24 cellular contexts compared by ENCODE assay signal in the genomic region with DNA sequence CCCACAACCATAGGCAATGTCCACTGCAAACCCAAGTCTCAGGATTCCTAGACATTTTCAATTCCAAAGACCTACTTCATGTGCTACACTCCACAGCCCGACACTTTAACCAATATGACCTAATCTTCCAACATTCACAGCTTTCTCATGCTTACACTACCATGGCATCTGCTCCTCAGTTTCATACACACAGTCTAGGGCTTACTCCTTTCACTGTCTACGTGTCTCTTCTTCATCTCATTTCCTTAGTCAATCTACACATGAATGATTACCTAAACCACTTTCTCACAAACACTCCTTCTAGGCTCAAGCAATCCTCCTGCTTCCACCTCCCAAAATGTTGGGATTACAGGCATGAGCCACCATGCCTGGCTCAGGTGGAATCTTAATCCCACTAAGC.
A peak's percentile ranks its signal among the peaks of the same experiment; 100 is the strongest.
DNase-seq lines count a peak whose midpoint lies in the region; ATAC-seq, FAIRE-seq and TF ChIP-seq lines count a peak whose summit lies in the region.
"Had no signal": no experiment of that assay in that cellular context is flagged by ENCODE, and none has a peak within 500 bp of the region (broad histone marks: within the 10 kb centered on the region; RNA-seq: fewer than 3 reads in every experiment).

No MANE protein-coding gene starts in this region.

- WGBS in aorta, 2 donors = 97 to 100% methylated on average over 2 of the region's 2 CpGs

- peaks cover 62 to 63% of the 10 kb centered on the region in 2 donors for H3K4me1 Mint-ChIP-seq in natural killer cell
- peaks cover 43 to 57% of the 10 kb centered on the region in 2 donors for H3K4me1 Mint-ChIP-seq in natural killer cell treated with Interleukin-12 subunit alpha and Interleukin-12 subunit beta and Interleukin-15 and Interleukin-18, amount 100 ng/mL, for 72 hours (ENCODE audit: low read depth in 2 of 2)

- no peaks in the 10 kb centered on the region for H3K36me3 Mint-ChIP-seq in natural killer cell
- no peaks in the 10 kb centered on the region for H3K36me3 Mint-ChIP-seq in natural killer cell treated with Interleukin-12 subunit alpha and Interleukin-12 subunit beta and Interleukin-15 and Interleukin-18, amount 100 ng/mL, for 72 hours
- H3K36me3 Mint-ChIP-seq: mesothelial cell of epicardium had no signal

- no peaks in the 10 kb centered on the region for H3K9me3 Mint-ChIP-seq in natural killer cell
- H3K9me3 Mint-ChIP-seq in natural killer cell treated with Interleukin-12 subunit alpha and Interleukin-12 subunit beta and Interleukin-15 and Interleukin-18, amount 100 ng/mL, for 72 hours = no peaks in the 10 kb centered on the region
- H3K9me3 Mint-ChIP-seq: activated CD4-positive, alpha-beta memory T cell treated with anti-CD3 and anti-CD28 coated beads, Interleukin-2, amount 10 ng/mL, durations not matched to agents 7 days and 5 days; T-cell had no signal

- H3K27me3 ChIP-seq in aorta (ENCODE audit: control insufficient read depth in 1 of 2, insufficient read depth in 2 of 2, low read length in 1 of 2) = no peaks in the 10 kb centered on the region
- H3K27me3 ChIP-seq: BLaER1 treated with 17β-estradiol and CSF1 and Interleukin-3, amounts not matched to agents 10 nM and 100 nM; neutrophil; upper lobe of left lung had no signal

- H3K4me3 Mint-ChIP-seq in natural killer cell = no peak overlapping the region
- H3K4me3 Mint-ChIP-seq in natural killer cell treated with Interleukin-12 subunit alpha and Interleukin-12 subunit beta and Interleukin-15 and Interleukin-18, amount 100 ng/mL, for 72 hours = no peak overlapping the region
- H3K4me3 Mint-ChIP-seq: activated CD4-positive, alpha-beta memory T cell treated with anti-CD3 and anti-CD28 coated beads, Interleukin-2, amount 10 ng/mL, durations not matched to agents 7 days and 5 days; activated naive CD8-positive, alpha-beta T cell; activated T-cell treated with anti-CD3 and anti-CD28 coated beads, Interleukin-2, amount 50 U/mL, for 24 hours; brain; mesothelial cell of epicardium; T-cell had no signal

- intact Hi-C loops in natural killer cell (cut with micrococcal nuclease) (no loop called here), aorta (cut with DNase I) (no loop called here), sciatic nerve (cut with DNase I) (no loop called here)

- no peak for TF ChIP-seq CTCF in natural killer cell (IDR thresholded peaks at IDR 0.05)

- H3K27ac Mint-ChIP-seq in natural killer cell = peak overlapping the region; percentile 7 to 44
- no peak overlapping the region for H3K27ac Mint-ChIP-seq in natural killer cell treated with Interleukin-12 subunit alpha and Interleukin-12 subunit beta and Interleukin-15 and Interleukin-18, amount 100 ng/mL, for 72 hours
- H3K27ac Mint-ChIP-seq: activated CD4-positive, alpha-beta memory T cell treated with anti-CD3 and anti-CD28 coated beads, Interleukin-2, amount 10 ng/mL, durations not matched to agents 7 days and 5 days; activated naive CD8-positive, alpha-beta T cell; activated T-cell treated with anti-CD3 and anti-CD28 coated beads, Interleukin-2, amount 50 U/mL, for 24 hours; brain had no signal

- H3K27ac ChIP-seq in aorta (ENCODE audit: low read depth in 1 of 2, low read length in 2 of 2) = no peak overlapping the region
- H3K27ac ChIP-seq: A549; BLaER1 treated with 17β-estradiol and CSF1 and Interleukin-3, amounts not matched to agents 10 nM and 100 nM; neutrophil; upper lobe of left lung had no signal

- no peaks in the 10 kb centered on the region for H3K36me3 ChIP-seq in aorta (ENCODE audit: control insufficient read depth in 1 of 2, insufficient read depth in 2 of 2, low read length in 1 of 2)
- H3K36me3 ChIP-seq: neutrophil, upper lobe of left lung had no signal

- DNase-seq in natural killer cell (no peak), LoVo (ENCODE audit: low spot score) (no peak), aorta (no peak), sciatic nerve (ENCODE audit: low spot score) (no peak), HTR-8/SVneo (ENCODE audit: insufficient read length, low spot score) (no peak)
- DNase-seq in natural killer cell treated with Interleukin-12 subunit alpha and Interleukin-12 subunit beta and Interleukin-15 and Interleukin-18, amount 100 ng/mL, for 72 hours (ENCODE audit: low spot score) = no peak
- DNase-seq: activated CD4-positive, alpha-beta memory T cell treated with anti-CD3 and anti-CD28 coated beads, Interleukin-2, amount 10 ng/mL, durations not matched to agents 7 days and 5 days; activated T-cell treated with anti-CD3 and anti-CD28 coated beads, Interleukin-2, amount 50 U/mL, for 24 hours; cortex of kidney; DMS 273 treated with DMSO at 0.1 percent for 48 hours; hypothalamus; NCI-H187 treated with DMSO at 0.1 percent for 48 hours; stimulated activated naive CD4-positive, alpha-beta T cell treated with Interleukin-2 at 50 U/mL for 16 hours; T-cell; upper lobe of left lung had no signal

- no peak for FAIRE-seq in HTR-8/SVneo (lab: Jason Lieb, UNC)
- FAIRE-seq: A549, endothelial cell of umbilical vein had no signal

- no peaks in the 10 kb centered on the region for H3K27me3 Mint-ChIP-seq in natural killer cell (ENCODE audit: low read depth in 2 of 2)
- H3K27me3 Mint-ChIP-seq in natural killer cell treated with Interleukin-12 subunit alpha and Interleukin-12 subunit beta and Interleukin-15 and Interleukin-18, amount 100 ng/mL, for 72 hours = no peaks in the 10 kb centered on the region
- H3K27me3 Mint-ChIP-seq: activated CD4-positive, alpha-beta memory T cell treated with anti-CD3 and anti-CD28 coated beads, Interleukin-2, amount 10 ng/mL, durations not matched to agents 7 days and 5 days; activated naive CD8-positive, alpha-beta T cell; activated T-cell treated with anti-CD3 and anti-CD28 coated beads, Interleukin-2, amount 50 U/mL, for 24 hours; T-cell had no signal

- ATAC-seq in natural killer cell (peak in 1 of 3 donors; percentile 43), HG02610 (IDR thresholded peaks at IDR 0.05; ENCODE audit: unreplicated experiment) (peak; percentile 82), HG03378 (IDR thresholded peaks at IDR 0.05; ENCODE audit: unreplicated experiment) (peak; percentile 69), aorta (ENCODE audit: low FRiP score) (no peak), sciatic nerve (no peak)
- no peak for ATAC-seq in natural killer cell treated with Interleukin-12 subunit alpha and Interleukin-12 subunit beta and Interleukin-15 and Interleukin-18, amount 100 ng/mL, for 72 hours
- ATAC-seq: A549, T-cell had no signal

- H3K9me3 ChIP-seq in aorta (ENCODE audit: control insufficient read depth, low read length) = no peaks in the 10 kb centered on the region
- H3K9me3 ChIP-seq: A549, neutrophil, upper lobe of left lung had no signal

- peaks cover 0 to 2% of the 10 kb centered on the region in 2 donors for H3K4me1 ChIP-seq in aorta (ENCODE audit: control insufficient read depth in 1 of 2, insufficient read depth in 2 of 2, low read length in 2 of 2)
- H3K4me1 ChIP-seq: A549 had no signal

- H3K4me3 ChIP-seq in aorta (ENCODE audit: low read length in 2 of 2) = no peak overlapping the region
- H3K4me3 ChIP-seq: A549; BLaER1 treated with 17β-estradiol and CSF1 and Interleukin-3, amounts not matched to agents 10 nM and 100 nM; upper lobe of left lung had no signal

Comparison
In these comparisons a context has a peak if more than half of its experiments do, and no peak if none do; other contexts are left out.
1. H3K27ac Mint-ChIP-seq: peak in natural killer cell (2 of 2); none in natural killer cell treated with Interleukin-12 subunit alpha and Interleukin-12 subunit beta and Interleukin-15 and Interleukin-18, amount 100 ng/mL, for 72 hours (0 of 2).
2. ATAC-seq: peak in HG02610 (single experiment) and HG03378 (single experiment); none in natural killer cell treated with Interleukin-12 subunit alpha and Interleukin-12 subunit beta and Interleukin-15 and Interleukin-18, amount 100 ng/mL, for 72 hours (0 of 2), aorta (single experiment) and sciatic nerve (single experiment).